ENCODE assay signal across 38 cellular contexts in genomic region chr5:69275563-69275962, GRCh38.
"Had no signal": no experiment of that assay in that cellular context is flagged by ENCODE, and none has a peak within 500 bp of the region (broad histone marks: within the 10 kb centered on the region; RNA-seq: fewer than 3 reads in every experiment).

No MANE protein-coding gene starts in this region.

- H3K4me1 ChIP-seq: adrenal gland, breast epithelium had no signal

- H3K27me3 Mint-ChIP-seq: activated CD4-positive, alpha-beta memory T cell treated with anti-CD3 and anti-CD28 coated beads for 36 hours; activated CD4-positive, alpha-beta T cell treated with anti-CD3 and anti-CD28 coated beads for 36 hours; activated CD4-positive, alpha-beta T cell treated with anti-CD3 and anti-CD28 coated beads, Interleukin-2, amount 10 ng/mL, durations not matched to agents 24 days and 14 days; activated CD8-positive, alpha-beta memory T cell treated with anti-CD3 and anti-CD28 coated beads, Interleukin-2, amount 10 ng/mL, durations not matched to agents 7 days and 5 days; activated naive CD4-positive, alpha-beta T cell treated with anti-CD3 and anti-CD28 coated beads, Interleukin-2, amount 50 U/mL, for 24 hours; activated naive CD8-positive, alpha-beta T cell treated with anti-CD3 and anti-CD28 coated beads for 36 hours; activated naive CD8-positive, alpha-beta T cell treated with anti-CD3 and anti-CD28 coated beads, Interleukin-2, amount 50 U/mL, for 24 hours; brain; dendritic cell treated with granulocyte-macrophage colony-stimulating factor and Interleukin-4, amounts not matched to agents 40 ng/mL and 50 ng/mL, for 4 days; T-helper 17 cell had no signal

- H3K36me3 ChIP-seq: breast epithelium had no signal

- FAIRE-seq: frontal cortex had no signal

- H3K27ac ChIP-seq: adrenal gland, breast epithelium, cardiac muscle cell, coronary artery, dorsolateral prefrontal cortex had no signal

- H3K9me3 ChIP-seq: adrenal gland, breast epithelium had no signal

- H3K9me3 Mint-ChIP-seq: activated CD4-positive, alpha-beta memory T cell treated with anti-CD3 and anti-CD28 coated beads for 36 hours; activated CD4-positive, alpha-beta T cell treated with anti-CD3 and anti-CD28 coated beads, Interleukin-2, amount 10 ng/mL, durations not matched to agents 24 days and 14 days; activated naive CD4-positive, alpha-beta T cell treated with anti-CD3 and anti-CD28 coated beads for 36 hours; activated naive CD4-positive, alpha-beta T cell treated with anti-CD3 and anti-CD28 coated beads, Interleukin-2, amount 50 U/mL, for 24 hours; activated naive CD8-positive, alpha-beta T cell treated with anti-CD3 and anti-CD28 coated beads for 36 hours; activated naive CD8-positive, alpha-beta T cell treated with anti-CD3 and anti-CD28 coated beads, Interleukin-2, amount 50 U/mL, for 24 hours; activated T-helper 1 cell treated with anti-CD3 and anti-CD28 coated beads, Interleukin-12 subunit alpha, Interleukin-12 subunit beta, Interleukin-2, Interleukin-4 antibody, amounts not matched to agents 30 ng/mL and 10 ng/mL and 1 ng/mL, durations not matched to agents 14 hours and 24 hours and 36 hours; activated T-helper 2 cell treated with anti-CD3 and anti-CD28 coated beads, Interferon-gamma antibody, Interleukin-2, Interleukin-4, amounts not matched to agents 10 μg/mL and 5 μg/mL and 100 μg/mL, durations not matched to agents 14 hours and 24 hours and 36 hours; brain; dendritic cell treated with granulocyte-macrophage colony-stimulating factor and Interleukin-4, amounts not matched to agents 40 ng/mL and 50 ng/mL, for 4 days; endodermal cell; T-helper 2 cell treated with Interferon-gamma antibody and Interleukin-4, amounts not matched to agents 5 μg/mL and 100 μg/mL, for 36 hours had no signal

- DNase-seq: activated CD4-positive, alpha-beta memory T cell treated with anti-CD3 and anti-CD28 coated beads for 36 hours; activated CD4-positive, alpha-beta T cell treated with anti-CD3 and anti-CD28 coated beads for 36 hours; activated CD4-positive, alpha-beta T cell treated with anti-CD3 and anti-CD28 coated beads, Interleukin-2, amount 10 ng/mL, durations not matched to agents 24 days and 14 days; activated CD4-positive, CD25-positive, alpha-beta regulatory T cell; activated CD4-positive, CD25-positive, alpha-beta regulatory T cell treated with anti-CD3 and anti-CD28 coated beads, Interleukin-2, amount 50 U/mL, for 72 hours; activated CD8-positive, alpha-beta memory T cell treated with anti-CD3 and anti-CD28 coated beads, Interleukin-2, amount 10 ng/mL, durations not matched to agents 7 days and 5 days; activated CD8-positive, alpha-beta memory T cell treated with anti-CD3 and anti-CD28 coated beads, Interleukin-2, amount 50 U/mL, for 4 hours; activated CD8-positive, alpha-beta T cell treated with anti-CD3 and anti-CD28 coated beads, Interleukin-2, amount 10 ng/mL, durations not matched to agents 7 days and 5 days; activated effector memory CD4-positive, alpha-beta T cell treated with anti-CD3 and anti-CD28 coated beads, Interleukin-2, amount 50 U/mL, for 16 hours; activated naive CD4-positive, alpha-beta T cell treated with anti-CD3 and anti-CD28 coated beads for 36 hours; activated naive CD8-positive, alpha-beta T cell treated with anti-CD3 and anti-CD28 coated beads for 36 hours; activated naive CD8-positive, alpha-beta T cell treated with anti-CD3 and anti-CD28 coated beads, Interleukin-2, amount 50 U/mL, for 24 hours; activated T-cell treated with anti-CD3 and anti-CD28 coated beads, Interleukin-2, amount 50 U/mL, for 1 hour; activated T-cell treated with anti-CD3 and anti-CD28 coated beads, Interleukin-2, amount 50 U/mL, for 48 hours; adrenal gland; amygdala; aorta; central memory CD4-positive, alpha-beta T cell; cerebellar nuclear complex; dorsolateral prefrontal cortex; effector memory CD4-positive, alpha-beta T cell; endodermal cell; foreskin fibroblast; glutamatergic neuron; T-helper 1 cell; T-helper 17 cell; T1000 had no signal

- H3K4me1 Mint-ChIP-seq: endodermal cell had no signal

- H3K4me3 ChIP-seq: adrenal gland, breast epithelium, cardiac muscle cell, coronary artery, dorsolateral prefrontal cortex had no signal

- ATAC-seq: activated CD4-positive, alpha-beta T cell treated with anti-CD3 and anti-CD28 coated beads for 36 hours; activated CD8-positive, alpha-beta memory T cell treated with anti-CD3 and anti-CD28 coated beads, Interleukin-2, amount 10 ng/mL, durations not matched to agents 7 days and 5 days; activated CD8-positive, alpha-beta T cell treated with anti-CD3 and anti-CD28 coated beads, Interleukin-2, amount 10 ng/mL, durations not matched to agents 7 days and 5 days; activated naive CD8-positive, alpha-beta T cell treated with anti-CD3 and anti-CD28 coated beads, Interleukin-2, amount 50 U/mL, for 24 hours; esophagus mucosa; T-helper 17 cell had no signal

- H3K27ac Mint-ChIP-seq: activated CD4-positive, alpha-beta memory T cell treated with anti-CD3 and anti-CD28 coated beads for 36 hours; activated CD4-positive, alpha-beta T cell treated with anti-CD3 and anti-CD28 coated beads for 36 hours; activated CD4-positive, alpha-beta T cell treated with anti-CD3 and anti-CD28 coated beads, Interleukin-2, amount 10 ng/mL, durations not matched to agents 24 days and 14 days; activated CD8-positive, alpha-beta memory T cell treated with anti-CD3 and anti-CD28 coated beads, Interleukin-2, amount 10 ng/mL, durations not matched to agents 7 days and 5 days; activated CD8-positive, alpha-beta T cell treated with anti-CD3 and anti-CD28 coated beads, Interleukin-2, amount 10 ng/mL, durations not matched to agents 7 days and 5 days; activated naive CD4-positive, alpha-beta T cell treated with anti-CD3 and anti-CD28 coated beads for 36 hours; activated naive CD4-positive, alpha-beta T cell treated with anti-CD3 and anti-CD28 coated beads, Interleukin-2, amount 50 U/mL, for 24 hours; activated naive CD8-positive, alpha-beta T cell treated with anti-CD3 and anti-CD28 coated beads for 36 hours; activated naive CD8-positive, alpha-beta T cell treated with anti-CD3 and anti-CD28 coated beads, Interleukin-2, amount 50 U/mL, for 24 hours; activated T-helper 1 cell treated with anti-CD3 and anti-CD28 coated beads, Interleukin-12 subunit alpha, Interleukin-12 subunit beta, Interleukin-2, Interleukin-4 antibody, amounts not matched to agents 30 ng/mL and 10 ng/mL and 1 ng/mL, durations not matched to agents 14 hours and 24 hours and 36 hours; activated T-helper 2 cell treated with anti-CD3 and anti-CD28 coated beads, Interferon-gamma antibody, Interleukin-2, Interleukin-4, amounts not matched to agents 10 μg/mL and 5 μg/mL and 100 μg/mL, durations not matched to agents 14 hours and 24 hours and 36 hours; brain; dendritic cell treated with granulocyte-macrophage colony-stimulating factor and Interleukin-4, amounts not matched to agents 40 ng/mL and 50 ng/mL, for 4 days; endodermal cell; T-helper 17 cell; T-helper 2 cell treated with Interferon-gamma antibody and Interleukin-4, amounts not matched to agents 5 μg/mL and 100 μg/mL, for 36 hours had no signal

- H3K4me3 Mint-ChIP-seq: activated CD4-positive, alpha-beta memory T cell treated with anti-CD3 and anti-CD28 coated beads for 36 hours; activated CD4-positive, alpha-beta T cell treated with anti-CD3 and anti-CD28 coated beads for 36 hours; activated CD4-positive, alpha-beta T cell treated with anti-CD3 and anti-CD28 coated beads, Interleukin-2, amount 10 ng/mL, durations not matched to agents 24 days and 14 days; activated CD8-positive, alpha-beta memory T cell treated with anti-CD3 and anti-CD28 coated beads, Interleukin-2, amount 10 ng/mL, durations not matched to agents 7 days and 5 days; activated CD8-positive, alpha-beta T cell treated with anti-CD3 and anti-CD28 coated beads, Interleukin-2, amount 10 ng/mL, durations not matched to agents 7 days and 5 days; activated naive CD4-positive, alpha-beta T cell treated with anti-CD3 and anti-CD28 coated beads for 36 hours; activated naive CD4-positive, alpha-beta T cell treated with anti-CD3 and anti-CD28 coated beads, Interleukin-2, amount 50 U/mL, for 24 hours; activated naive CD8-positive, alpha-beta T cell treated with anti-CD3 and anti-CD28 coated beads for 36 hours; activated naive CD8-positive, alpha-beta T cell treated with anti-CD3 and anti-CD28 coated beads, Interleukin-2, amount 50 U/mL, for 24 hours; activated T-helper 1 cell treated with anti-CD3 and anti-CD28 coated beads, Interleukin-12 subunit alpha, Interleukin-12 subunit beta, Interleukin-2, Interleukin-4 antibody, amounts not matched to agents 30 ng/mL and 10 ng/mL and 1 ng/mL, durations not matched to agents 14 hours and 24 hours and 36 hours; brain; dendritic cell treated with granulocyte-macrophage colony-stimulating factor and Interleukin-4, amounts not matched to agents 40 ng/mL and 50 ng/mL, for 4 days; endodermal cell; T-helper 17 cell; T-helper 2 cell treated with Interferon-gamma antibody and Interleukin-4, amounts not matched to agents 5 μg/mL and 100 μg/mL, for 36 hours had no signal

- H3K27me3 ChIP-seq: adrenal gland, breast epithelium, cardiac muscle cell, dorsolateral prefrontal cortex had no signal
